ENCODE assay signal across 8 cellular contexts in genomic region chr19:1170938-1171754, GRCh38. TPM values are rescaled to one million over a fixed set of nuclear protein-coding genes. Genes with fewer than 3 reads are reported as not detected.
A peak's percentile ranks its signal among the peaks of the same experiment; 100 is the strongest.
DNase-seq lines count a peak whose midpoint lies in the region; ATAC-seq and TF ChIP-seq lines count a peak whose summit lies in the region.

No MANE protein-coding gene starts in this region.

- H3K27ac Mint-ChIP-seq in endothelial cell (ENCODE audit: unreplicated experiment) (peak overlapping the region; percentile 3), osteocyte (ENCODE audit: unreplicated experiment) (peak overlapping the region; percentile 92)

- TF ChIP-seq CTCF in C4-2B (conservative IDR thresholded peaks at IDR 0.05) = no peak
- TF ChIP-seq CTCF in endothelial cell (IDR thresholded peaks at IDR 0.05; ENCODE audit: unreplicated experiment) = no peak
- no peak for TF ChIP-seq CTCF in osteocyte (IDR thresholded peaks at IDR 0.05)

- peak; percentile 33 to 73 for DNase-seq in NCI-H526 (lab: John Stamatoyannopoulos, UW)
- no peak for DNase-seq in endothelial cell (ENCODE audit: low spot score)
- DNase-seq in osteocyte (ENCODE audit: extremely low spot score, unreplicated experiment) = no peak
- DNase-seq in NCI-H1436 treated with DMSO at 0.1 percent for 48 hours (lab: John Stamatoyannopoulos, UW) = no peak
- no peak for DNase-seq in NCI-H2081 treated with DMSO at 0.1 percent for 48 hours (lab: John Stamatoyannopoulos, UW)

- H3K27me3 Mint-ChIP-seq in endothelial cell (ENCODE audit: unreplicated experiment) (peaks cover 19% of the 10 kb centered on the region), osteocyte (ENCODE audit: unreplicated experiment) (no peaks in the 10 kb centered on the region)

- H3K27ac ChIP-seq in C4-2B = peak overlapping the region; percentile 99

- H3K36me3 Mint-ChIP-seq in endothelial cell (ENCODE audit: low read depth, unreplicated experiment) (peaks cover 11% of the 10 kb centered on the region), osteocyte (ENCODE audit: unreplicated experiment) (no peaks in the 10 kb centered on the region)

- peaks cover 15% of the 10 kb centered on the region for H3K4me1 Mint-ChIP-seq in endothelial cell (ENCODE audit: unreplicated experiment)
- peaks cover 45% of the 10 kb centered on the region for H3K4me1 Mint-ChIP-seq in osteocyte (ENCODE audit: unreplicated experiment)

- ATAC-seq in GM21528 (IDR thresholded peaks at IDR 0.05; ENCODE audit: low FRiP score, unreplicated experiment) = no peak
- no peak for ATAC-seq in HG02981 (IDR thresholded peaks at IDR 0.05; ENCODE audit: unreplicated experiment)

- H3K4me3 Mint-ChIP-seq in endothelial cell (ENCODE audit: unreplicated experiment) (peak overlapping the region; percentile 74), osteocyte (ENCODE audit: unreplicated experiment) (peak overlapping the region; percentile 83)

- H3K9me3 Mint-ChIP-seq in endothelial cell (ENCODE audit: unreplicated experiment) = no peaks in the 10 kb centered on the region
- H3K9me3 Mint-ChIP-seq in osteocyte (ENCODE audit: unreplicated experiment) = no peaks in the 10 kb centered on the region

RNA-seq across cellular contexts. Expression of gene SBNO2, which starts 2.9 kb away (rescaled TPM):
- total RNA-seq in endothelial cell (ENCODE audit: unreplicated experiment) (46.4 TPM), osteocyte (57.1 and 61.6 TPM in 2 replicates)

RNA-seq across cellular contexts. Expression of gene STK11, which starts 34.4 kb away (rescaled TPM):
- total RNA-seq in endothelial cell (ENCODE audit: unreplicated experiment) (63.9 TPM), osteocyte (60.8 and 61.3 TPM in 2 replicates)

Comparison
In these comparisons a context has a peak if more than half of its experiments do, and no peak if none do; other contexts are left out.
1. DNase-seq: peak in NCI-H526 (2 of 2); none in endothelial cell (single experiment), osteocyte (single experiment), NCI-H1436 treated with DMSO at 0.1 percent for 48 hours (single experiment) and NCI-H2081 treated with DMSO at 0.1 percent for 48 hours (single experiment).